1 cellular context compared by ENCODE assay signal in the genomic region with DNA sequence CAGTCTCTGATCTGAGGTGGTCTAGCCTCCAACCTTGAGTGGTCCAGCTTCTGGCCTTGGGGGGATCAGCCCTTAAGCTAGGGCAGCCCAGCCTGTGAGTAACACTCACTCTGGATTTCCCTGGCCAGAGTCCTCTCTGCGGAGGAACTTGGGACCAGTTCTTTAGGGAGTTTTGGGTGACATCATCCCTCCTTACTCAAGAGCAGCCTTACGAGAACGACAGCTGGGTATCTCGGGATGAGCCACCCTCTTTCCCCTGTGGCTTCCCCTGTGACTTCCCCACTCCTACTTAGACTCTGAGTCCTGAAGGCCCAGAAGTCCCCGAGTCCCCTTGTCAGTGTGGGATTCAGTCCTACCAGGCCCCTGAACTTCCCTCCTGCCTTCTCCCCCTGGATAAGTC.
TF ChIP-seq lines count a peak whose summit lies in the region.

No MANE protein-coding gene starts in this region.

TF ChIP-seq in GM12878, 131 proteins besides CTCF, POLR2A, EP300 and RAD21 (continued from another document):
- TF ChIP-seq, protein P1, sequence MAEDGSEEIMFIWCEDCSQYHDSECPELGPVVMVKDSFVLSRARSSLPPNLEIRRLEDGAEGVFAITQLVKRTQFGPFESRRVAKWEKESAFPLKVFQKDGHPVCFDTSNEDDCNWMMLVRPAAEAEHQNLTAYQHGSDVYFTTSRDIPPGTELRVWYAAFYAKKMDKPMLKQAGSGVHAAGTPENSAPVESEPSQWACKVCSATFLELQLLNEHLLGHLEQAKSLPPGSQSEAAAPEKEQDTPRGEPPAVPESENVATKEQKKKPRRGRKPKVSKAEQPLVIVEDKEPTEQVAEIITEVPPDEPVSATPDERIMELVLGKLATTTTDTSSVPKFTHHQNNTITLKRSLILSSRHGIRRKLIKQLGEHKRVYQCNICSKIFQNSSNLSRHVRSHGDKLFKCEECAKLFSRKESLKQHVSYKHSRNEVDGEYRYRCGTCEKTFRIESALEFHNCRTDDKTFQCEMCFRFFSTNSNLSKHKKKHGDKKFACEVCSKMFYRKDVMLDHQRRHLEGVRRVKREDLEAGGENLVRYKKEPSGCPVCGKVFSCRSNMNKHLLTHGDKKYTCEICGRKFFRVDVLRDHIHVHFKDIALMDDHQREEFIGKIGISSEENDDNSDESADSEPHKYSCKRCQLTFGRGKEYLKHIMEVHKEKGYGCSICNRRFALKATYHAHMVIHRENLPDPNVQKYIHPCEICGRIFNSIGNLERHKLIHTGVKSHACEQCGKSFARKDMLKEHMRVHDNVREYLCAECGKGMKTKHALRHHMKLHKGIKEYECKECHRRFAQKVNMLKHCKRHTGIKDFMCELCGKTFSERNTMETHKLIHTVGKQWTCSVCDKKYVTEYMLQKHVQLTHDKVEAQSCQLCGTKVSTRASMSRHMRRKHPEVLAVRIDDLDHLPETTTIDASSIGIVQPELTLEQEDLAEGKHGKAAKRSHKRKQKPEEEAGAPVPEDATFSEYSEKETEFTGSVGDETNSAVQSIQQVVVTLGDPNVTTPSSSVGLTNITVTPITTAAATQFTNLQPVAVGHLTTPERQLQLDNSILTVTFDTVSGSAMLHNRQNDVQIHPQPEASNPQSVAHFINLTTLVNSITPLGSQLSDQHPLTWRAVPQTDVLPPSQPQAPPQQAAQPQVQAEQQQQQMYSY (CRISPR knock-in tag; IDR thresholded peaks at IDR 0.05), result no peak
- TF ChIP-seq, protein P2, sequence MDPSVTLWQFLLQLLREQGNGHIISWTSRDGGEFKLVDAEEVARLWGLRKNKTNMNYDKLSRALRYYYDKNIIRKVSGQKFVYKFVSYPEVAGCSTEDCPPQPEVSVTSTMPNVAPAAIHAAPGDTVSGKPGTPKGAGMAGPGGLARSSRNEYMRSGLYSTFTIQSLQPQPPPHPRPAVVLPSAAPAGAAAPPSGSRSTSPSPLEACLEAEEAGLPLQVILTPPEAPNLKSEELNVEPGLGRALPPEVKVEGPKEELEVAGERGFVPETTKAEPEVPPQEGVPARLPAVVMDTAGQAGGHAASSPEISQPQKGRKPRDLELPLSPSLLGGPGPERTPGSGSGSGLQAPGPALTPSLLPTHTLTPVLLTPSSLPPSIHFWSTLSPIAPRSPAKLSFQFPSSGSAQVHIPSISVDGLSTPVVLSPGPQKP (IDR thresholded peaks at IDR 0.05; ENCODE audit: low read depth, low read length), result no peak
- TF ChIP-seq, protein P3, sequence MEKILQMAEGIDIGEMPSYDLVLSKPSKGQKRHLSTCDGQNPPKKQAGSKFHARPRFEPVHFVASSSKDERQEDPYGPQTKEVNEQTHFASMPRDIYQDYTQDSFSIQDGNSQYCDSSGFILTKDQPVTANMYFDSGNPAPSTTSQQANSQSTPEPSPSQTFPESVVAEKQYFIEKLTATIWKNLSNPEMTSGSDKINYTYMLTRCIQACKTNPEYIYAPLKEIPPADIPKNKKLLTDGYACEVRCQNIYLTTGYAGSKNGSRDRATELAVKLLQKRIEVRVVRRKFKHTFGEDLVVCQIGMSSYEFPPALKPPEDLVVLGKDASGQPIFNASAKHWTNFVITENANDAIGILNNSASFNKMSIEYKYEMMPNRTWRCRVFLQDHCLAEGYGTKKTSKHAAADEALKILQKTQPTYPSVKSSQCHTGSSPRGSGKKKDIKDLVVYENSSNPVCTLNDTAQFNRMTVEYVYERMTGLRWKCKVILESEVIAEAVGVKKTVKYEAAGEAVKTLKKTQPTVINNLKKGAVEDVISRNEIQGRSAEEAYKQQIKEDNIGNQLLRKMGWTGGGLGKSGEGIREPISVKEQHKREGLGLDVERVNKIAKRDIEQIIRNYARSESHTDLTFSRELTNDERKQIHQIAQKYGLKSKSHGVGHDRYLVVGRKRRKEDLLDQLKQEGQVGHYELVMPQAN (conservative IDR thresholded peaks at IDR 0.05), result no peak
- TF ChIP-seq HDGF (IDR thresholded peaks at IDR 0.05) (no peak), ESRRA (IDR thresholded peaks at IDR 0.05; ENCODE audit: low read length) (no peak)
